In the genomic region with DNA sequence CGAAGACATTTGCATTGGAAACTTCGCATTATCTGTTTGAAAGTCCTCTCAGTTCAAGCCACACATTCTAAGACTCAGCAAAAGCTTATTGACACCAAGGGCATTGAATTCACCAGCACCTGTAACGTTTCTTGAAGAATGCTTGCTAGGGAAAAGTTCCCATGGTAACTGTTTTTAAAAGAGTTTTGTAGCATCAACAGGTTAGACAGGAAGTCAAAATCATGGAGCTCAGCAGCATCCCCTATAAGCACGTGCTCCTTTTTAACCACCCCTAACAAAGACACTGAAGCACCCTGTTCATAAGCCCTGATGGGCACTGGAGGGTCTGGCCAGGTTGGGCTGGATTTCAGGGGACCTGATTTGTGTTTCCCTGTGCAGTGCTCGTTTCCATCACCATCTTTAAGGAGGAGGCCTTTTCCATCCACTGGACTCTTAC, we compare ENCODE assay signal across 12 cellular contexts.
DNase-seq lines count a peak whose midpoint lies in the region; ATAC-seq and TF ChIP-seq lines count a peak whose summit lies in the region.
"Had no signal": no experiment of that assay in that cellular context is flagged by ENCODE, and none has a peak within 500 bp of the region (broad histone marks: within the 10 kb centered on the region; RNA-seq: fewer than 3 reads in every experiment).

No MANE protein-coding gene starts in this region.

- H3K9me3 ChIP-seq in right cardiac atrium (ENCODE audit: control insufficient read depth, low read length) (no peaks in the 10 kb centered on the region), Panc1 (ENCODE audit: control insufficient read depth, insufficient read depth, low read depth, low read length) (no peaks in the 10 kb centered on the region), right lobe of liver (no peaks in the 10 kb centered on the region)

- no peaks in the 10 kb centered on the region for H3K36me3 ChIP-seq in Panc1 (ENCODE audit: control insufficient read depth, insufficient read depth, low read length)
- H3K36me3 ChIP-seq in right lobe of liver = no peaks in the 10 kb centered on the region
- H3K36me3 ChIP-seq: cardiac muscle cell had no signal

- peaks cover 15% of the 10 kb centered on the region for H3K36me3 Mint-ChIP-seq in effector memory CD8-positive, alpha-beta T cell (ENCODE audit: insufficient read depth)

- CTCF ChIA-PET in Panc1 (lab: Charles Lee) = no interaction called here

- H3K4me1 Mint-ChIP-seq in effector memory CD8-positive, alpha-beta T cell (ENCODE audit: low read depth in 2 of 2) = peaks cover 7 to 27% of the 10 kb centered on the region in 2 donors

- H3K27ac ChIP-seq in right cardiac atrium (ENCODE audit: low read length) = peak overlapping the region; percentile 13
- peak overlapping the region; percentile 48; the same call in 1 of the 2 replicates for H3K27ac ChIP-seq in Panc1 (ENCODE audit: low read length)
- H3K27ac ChIP-seq in right lobe of liver = peak overlapping the region; percentile 63 to 84 (median 71)

- DNase-seq in right cardiac atrium (no peak), cardiac septum (ENCODE audit: low spot score) (no peak), Panc1 (ENCODE audit: low read depth, low spot score) (no peak), right lobe of liver (no peak), KBM-7 (no peak), medulla oblongata (ENCODE audit: extremely low spot score) (no peak)
- DNase-seq in effector memory CD8-positive, alpha-beta T cell = no peak
- no peak for DNase-seq in activated CD8-positive, alpha-beta memory T cell treated with anti-CD3 and anti-CD28 coated beads for 24 hours
- DNase-seq: activated CD4-positive, alpha-beta T cell treated with anti-CD3 and anti-CD28 coated beads, Interleukin-2, amount 50 U/mL, for 1 hour; AML-193; stimulated activated CD8-positive, alpha-beta memory T cell treated with anti-CD3 and anti-CD28 coated beads, Interleukin-4, amount 100 ng/mL, for 48 hours had no signal

- H3K4me3 ChIP-seq in right cardiac atrium (ENCODE audit: low read length) (no peak overlapping the region), Panc1 (ENCODE audit: low read depth in 2 of 2, low read length in 2 of 2) (no peak overlapping the region), right lobe of liver (no peak overlapping the region)
- H3K4me3 ChIP-seq: cardiac muscle cell had no signal

- BruUV-seq in Panc1 (replicated peaks; lab: Mats Ljungman, UMichigan) = no TSS peak

- in situ Hi-C loops in Panc1 (cut with HindIII; ENCODE audit: low pct_unique_long_range_greater_than_20kb, low sequenced_read_pairs) = no loop called here
- in situ Hi-C loops in KBM-7 (cut with MboI; ENCODE audit: low pct_unique_long_range_greater_than_20kb, low sequenced_read_pairs) = no loop called here

- H3K27me3 ChIP-seq in right cardiac atrium (ENCODE audit: control insufficient read depth, insufficient read depth) = no peaks in the 10 kb centered on the region
- no peaks in the 10 kb centered on the region for H3K27me3 ChIP-seq in Panc1 (ENCODE audit: control insufficient read depth, insufficient read depth, low read length)
- H3K27me3 ChIP-seq in right lobe of liver = no peaks in the 10 kb centered on the region
- H3K27me3 ChIP-seq: cardiac muscle cell had no signal

- H3K4me1 ChIP-seq in right cardiac atrium (ENCODE audit: control insufficient read depth, insufficient read depth, low read length) = peaks cover 20% of the 10 kb centered on the region
- H3K4me1 ChIP-seq in Panc1 (ENCODE audit: control insufficient read depth, insufficient read depth, low read length) = peaks cover 11% of the 10 kb centered on the region
- H3K4me1 ChIP-seq in right lobe of liver = peaks cover 0 to 60% (median 20%) of the 10 kb centered on the region in 4 donors

- no peaks in the 10 kb centered on the region for H3K27me3 Mint-ChIP-seq in effector memory CD8-positive, alpha-beta T cell

- peak overlapping the region in 1 of 2 donors; percentile 58 for H3K4me3 Mint-ChIP-seq in effector memory CD8-positive, alpha-beta T cell

- TF ChIP-seq CTCF in Panc1 (IDR thresholded peaks at IDR 0.05) (no peak), right lobe of liver (IDR thresholded peaks at IDR 0.05) (no peak)

- 88% methylated on average over 5 of the region's 5 CpGs for WGBS in right cardiac atrium
- 89% methylated on average over 5 of the region's 5 CpGs for WGBS in right lobe of liver (ENCODE audit: insufficient coverage, low coverage, low lambda C conversion rate, missing lambda C conversion rate)

- TF ChIP-seq POLR2A in right lobe of liver (IDR thresholded peaks at IDR 0.05) = no peak

- peak overlapping the region in 1 of 2 donors; percentile 91 for H3K27ac Mint-ChIP-seq in effector memory CD8-positive, alpha-beta T cell

- no peaks in the 10 kb centered on the region for H3K9me3 Mint-ChIP-seq in effector memory CD8-positive, alpha-beta T cell

- intact Hi-C loops in right cardiac atrium (cut with DNase I) (loop anchor here in 1 of 4 donors (10.0 kb wide), 1 partner anchor 235 kb away; no protein-coding TSS in a partner anchor), cardiac septum (cut with DNase I) (no loop called here), Panc1 (cut with micrococcal nuclease; ENCODE audit: unreplicated experiment) (no loop called here), right lobe of liver (cut with DNase I) (no loop called here)

- POLR2A ChIA-PET in Panc1 (lab: Charles Lee) = no interaction called here

- ATAC-seq in right cardiac atrium = no peak
- no peak for ATAC-seq in Panc1
- ATAC-seq in right lobe of liver = no peak
- ATAC-seq in effector memory CD8-positive, alpha-beta T cell (replicated peaks) = no peak

Comparison
In these comparisons a context has a peak if more than half of its experiments do, and no peak if none do; other contexts are left out.
1. H3K27ac ChIP-seq: peak in every context shown above with its lines; median percentile 71 in right lobe of liver; 48 in Panc1; 13 in right cardiac atrium.